Comparison of ENCODE assay signal across 23 cellular contexts in the genomic region with DNA sequence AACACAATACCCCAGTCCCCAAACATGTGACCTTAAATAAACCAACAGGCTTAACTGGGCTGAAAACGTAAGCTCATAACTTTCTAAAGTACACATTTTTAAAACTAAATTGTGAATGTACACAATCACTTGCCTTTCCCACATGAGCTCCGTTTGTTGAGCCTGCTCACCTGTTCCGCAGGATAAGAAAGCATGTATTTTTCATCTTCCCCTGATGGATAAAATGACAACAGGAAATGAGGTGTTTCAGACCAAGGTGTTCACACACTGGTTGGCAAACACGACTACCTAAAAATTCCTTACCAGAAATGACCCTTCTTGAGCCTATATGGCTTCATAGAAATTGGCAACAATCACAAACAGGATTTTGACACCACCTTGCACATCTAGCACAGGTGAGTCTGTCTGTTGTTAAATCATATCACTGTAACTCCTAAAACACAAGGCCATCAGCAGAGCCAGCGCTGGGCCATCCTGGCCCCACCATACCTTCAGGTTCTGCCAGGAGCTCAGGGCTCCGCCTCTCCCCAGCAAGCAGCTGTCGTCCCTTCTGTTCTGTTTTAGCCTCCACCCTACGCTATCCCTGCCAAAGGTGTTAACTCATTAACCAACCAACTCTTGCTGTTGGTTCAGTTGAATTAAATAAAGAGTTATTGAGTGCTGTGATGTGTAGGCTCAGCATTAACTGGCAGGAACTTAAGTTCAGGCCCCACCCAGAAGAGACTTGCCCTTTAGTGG.
DNase-seq lines count a peak whose midpoint lies in the region; ATAC-seq, FAIRE-seq and TF ChIP-seq lines count a peak whose summit lies in the region.
"Had no signal": no experiment of that assay in that cellular context is flagged by ENCODE, and none has a peak within 500 bp of the region (broad histone marks: within the 10 kb centered on the region; RNA-seq: fewer than 3 reads in every experiment).

No MANE protein-coding gene starts in this region.

- TF ChIP-seq CTCF in colonic mucosa (IDR thresholded peaks at IDR 0.05) = no peak
- TF ChIP-seq CTCF in pancreas (IDR thresholded peaks at IDR 0.05) = no peak

- DNase-seq in G401 (ENCODE audit: low spot score) (peak; percentile 77), NCI-H748 (lab: John Stamatoyannopoulos, UW; ENCODE audit: unreplicated experiment) (peak; percentile 37), colonic mucosa (peak; percentile 81), pancreas (peak in 2 of 6 donors; percentile 6 to 29), erythroblast (lab: John Stamatoyannopoulos, UW) (no peak), epidermal melanocyte (ENCODE audit: insufficient read length, low spot score) (no peak), medulla oblongata (ENCODE audit: extremely low spot score) (no peak)
- DNase-seq: CD8-positive, alpha-beta T cell; DMS79; H9; Kasumi-1; MG63; NCI-H1048; NCI-H1436 treated with DMSO at 0.1 percent for 48 hours; NCI-H2029; NCI-H510A; OCI-M1; SHP77 had no signal

- in situ Hi-C loops in G401 (cut with HindIII; ENCODE audit: low sequenced_read_pairs) = no loop called here

- H3K9me3 ChIP-seq in colonic mucosa = no peaks in the 10 kb centered on the region
- no peaks in the 10 kb centered on the region for H3K9me3 ChIP-seq in pancreas
- H3K9me3 ChIP-seq: MG63 had no signal

- H3K36me3 ChIP-seq in colonic mucosa (no peaks in the 10 kb centered on the region), pancreas (no peaks in the 10 kb centered on the region)
- H3K36me3 ChIP-seq: MG63 had no signal

- 33 to 39% methylated on average over 8 of the region's 8 CpGs for WGBS in pancreas, 2 donors

- TF ChIP-seq POLR2A in erythroblast (IDR thresholded peaks at IDR 0.05; ENCODE audit: low read length) = no peak

- no peaks in the 10 kb centered on the region for H3K4me1 ChIP-seq in colonic mucosa
- H3K4me1 ChIP-seq in pancreas = no peaks in the 10 kb centered on the region

- FAIRE-seq in pancreas (lab: Jason Lieb, UNC) = no peak
- FAIRE-seq: HTR-8/SVneo had no signal

- H3K27ac ChIP-seq in colonic mucosa = peak overlapping the region; percentile 64
- H3K27ac ChIP-seq in pancreas = no peak overlapping the region
- H3K27ac ChIP-seq: BLaER1 treated with 17β-estradiol and CSF1 and Interleukin-3, amounts not matched to agents 10 nM and 100 nM; HL-60; SK-N-MC had no signal

- H3K27me3 ChIP-seq in colonic mucosa = no peaks in the 10 kb centered on the region
- H3K27me3 ChIP-seq in pancreas = no peaks in the 10 kb centered on the region
- H3K27me3 ChIP-seq: BLaER1 treated with 17β-estradiol and CSF1 and Interleukin-3, amounts not matched to agents 10 nM and 100 nM; MG63 had no signal

- intact Hi-C loops in colonic mucosa (cut with DNase I) (no loop called here), pancreas (cut with DNase I) (no loop called here)

- ATAC-seq in pancreas = peak; percentile 50 to 95 (median 84)
- no peak for ATAC-seq in activated CD4-positive, CD25-positive, alpha-beta regulatory T cell treated with anti-CD3 and anti-CD28 coated beads, Interleukin-2, amount 50 U/mL, for 24 hours
- ATAC-seq: CD8-positive, alpha-beta T cell had no signal

- H3K9ac ChIP-seq in colonic mucosa (ENCODE audit: low read depth in 2 of 2, low read length in 2 of 2) = peak overlapping the region in 1 of 2 donors; percentile 62
- H3K9ac ChIP-seq: BLaER1 treated with 17β-estradiol and CSF1 and Interleukin-3, amounts not matched to agents 10 nM and 100 nM had no signal

- H3K4me3 ChIP-seq in colonic mucosa (no peak overlapping the region), pancreas (no peak overlapping the region)
- H3K4me3 ChIP-seq: BLaER1 treated with 17β-estradiol and CSF1 and Interleukin-3, amounts not matched to agents 10 nM and 100 nM; MG63; SK-N-MC had no signal

Comparison
In these comparisons a context has a peak if more than half of its experiments do, and no peak if none do; other contexts are left out.
1. DNase-seq: peak in G401 (single experiment), NCI-H748 (single experiment) and colonic mucosa (single experiment); none in erythroblast (0 of 2), epidermal melanocyte (single experiment) and medulla oblongata (single experiment).
2. ATAC-seq: peak in pancreas (4 of 4); none in activated CD4-positive, CD25-positive, alpha-beta regulatory T cell treated with anti-CD3 and anti-CD28 coated beads, Interleukin-2, amount 50 U/mL, for 24 hours (0 of 2).